1 cellular context compared by ENCODE assay signal in the genomic region with DNA sequence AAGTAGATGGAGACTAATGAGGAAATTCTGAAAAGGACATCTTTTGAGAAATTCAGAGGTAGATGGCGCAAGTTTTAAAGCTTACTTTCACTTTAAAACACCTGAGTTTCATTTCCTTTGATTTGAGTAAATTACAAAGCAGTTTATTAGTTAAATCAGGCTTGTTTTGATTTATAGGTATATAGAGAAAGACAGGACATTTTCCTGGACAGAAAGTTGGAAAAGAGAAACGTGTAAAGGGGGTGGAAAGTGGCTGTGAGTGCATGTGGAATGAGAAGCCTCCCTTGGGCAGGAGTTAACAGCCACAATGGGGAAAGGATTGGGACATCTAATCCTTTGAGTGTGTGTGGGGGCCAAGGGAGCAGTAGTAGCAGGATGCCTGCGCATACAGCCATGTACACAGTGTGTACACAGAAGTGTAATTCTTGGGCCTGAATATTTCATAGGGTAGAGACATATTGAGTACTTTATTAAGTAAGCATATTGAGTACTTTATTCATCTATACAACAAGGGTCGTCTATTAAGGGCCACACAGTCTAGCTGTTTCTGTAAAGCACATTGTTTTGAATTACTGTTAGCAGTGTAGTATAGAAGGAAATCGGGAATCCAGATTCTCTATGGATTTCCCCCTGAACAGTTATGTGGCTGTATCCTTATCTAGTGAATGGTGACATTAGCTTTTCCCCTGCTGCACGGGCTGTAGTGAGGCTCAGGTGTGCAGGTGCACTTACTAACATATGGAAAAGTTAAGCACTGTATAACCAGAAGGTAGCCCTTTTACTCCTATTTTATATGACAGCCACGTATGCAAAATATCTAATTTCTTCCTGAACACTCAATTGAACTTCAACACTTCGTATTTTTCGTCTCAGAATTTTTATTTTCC.
TF ChIP-seq lines count a peak whose summit lies in the region.

No MANE protein-coding gene starts in this region.

TF ChIP-seq in IMR-90, 13 proteins besides CTCF, POLR2A, EP300 and RAD21 (continued from another document):
- TF ChIP-seq MXI1 (IDR thresholded peaks at IDR 0.05; ENCODE audit: borderline replicate concordance, low read depth, low read length) (no peak), RFX5 (IDR thresholded peaks at IDR 0.05; ENCODE audit: low read depth, low read length) (no peak), MAFK (IDR thresholded peaks at IDR 0.05; ENCODE audit: low read depth, low read length) (no peak)
